15 cellular contexts compared by ENCODE assay signal in the genomic region with DNA sequence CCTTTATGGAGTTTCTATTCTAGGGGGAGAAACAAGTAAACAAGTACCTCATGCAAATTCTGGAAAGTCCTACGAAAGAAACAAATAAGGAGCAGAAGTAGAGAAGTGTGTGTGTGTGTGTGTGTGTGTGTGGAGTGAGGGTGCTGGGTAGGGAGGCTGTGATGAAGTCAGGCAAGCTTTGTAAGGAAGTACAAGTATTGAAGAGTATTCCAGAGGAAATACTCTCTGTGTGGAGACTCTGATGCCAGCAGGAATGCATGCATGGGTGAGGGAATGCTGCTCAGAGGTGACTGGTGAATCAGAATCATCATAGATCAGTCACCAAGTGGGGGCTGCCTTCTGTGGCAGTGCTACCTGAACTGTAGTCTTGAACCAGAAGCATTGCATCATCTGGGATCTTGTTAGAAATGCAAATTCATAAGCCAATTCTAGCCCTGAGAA. TPM values are rescaled to one million over a fixed set of nuclear protein-coding genes. Genes with fewer than 3 reads are reported as not detected.
A peak's percentile ranks its signal among the peaks of the same experiment; 100 is the strongest.
DNase-seq lines count a peak whose midpoint lies in the region; TF ChIP-seq lines count a peak whose summit lies in the region.
"Had no signal": no experiment of that assay in that cellular context is flagged by ENCODE, and none has a peak within 500 bp of the region (broad histone marks: within the 10 kb centered on the region; RNA-seq: fewer than 3 reads in every experiment).

No MANE protein-coding gene starts in this region.

- in situ Hi-C loops in GM23248 (cut with MboI): no loop called here

- CTCF ChIA-PET in Calu3 (lab: Charles Lee): interaction anchor here (0.7 to 2.7 kb wide), 6 partner anchors 17 to 27 kb away, joined by 3 to 14 read pairs (median 6); no protein-coding TSS in a partner anchor

- peak overlapping the region; percentile 5 for H3K4me3 Mint-ChIP-seq in Calu3 (ENCODE audit: low read depth, unreplicated experiment)
- H3K4me3 Mint-ChIP-seq: activated T-cell treated with anti-CD3 and anti-CD28 coated beads, Interleukin-2, amount 50 U/mL, for 24 hours had no signal

- no peak overlapping the region for H3K4me3 ChIP-seq in GM23248
- H3K4me3 ChIP-seq: pancreas had no signal

- H3K9me3 Mint-ChIP-seq in Calu3 (ENCODE audit: low read depth, unreplicated experiment): peaks cover 12% of the 10 kb centered on the region

- H3K27me3 Mint-ChIP-seq in Calu3 (ENCODE audit: unreplicated experiment): no peaks in the 10 kb centered on the region

- peaks cover 12% of the 10 kb centered on the region for H3K36me3 Mint-ChIP-seq in Calu3 (ENCODE audit: insufficient read depth, unreplicated experiment)

- WGBS in GM23248 (ENCODE audit: low coverage in 1 of 2, low lambda C conversion rate in 2 of 2, missing lambda C conversion rate in 2 of 2), 2 experiments: 47 to 62% methylated on average over 1 of the region's 1 CpG

- no peak for TF ChIP-seq CTCF in Calu3 (IDR thresholded peaks at IDR 0.05; ENCODE audit: unreplicated experiment)

- H3F3A ChIP-seq in GM23248 (ENCODE audit: insufficient read depth): no peaks in the 10 kb centered on the region

- H3K4me1 Mint-ChIP-seq in Calu3 (ENCODE audit: low read depth, unreplicated experiment): peaks cover 42% of the 10 kb centered on the region

- H3K9me3 ChIP-seq in GM23248 (ENCODE audit: low read depth): no peaks in the 10 kb centered on the region
- H3K9me3 ChIP-seq: pancreas had no signal

- BruUV-seq in Calu3 (replicated peaks; lab: Mats Ljungman, UMichigan): no TSS peak

- H3K27me3 ChIP-seq in GM23248 (replicated peaks; ENCODE audit: insufficient read depth): no peaks in the 10 kb centered on the region
- H3K27me3 ChIP-seq: pancreas had no signal

- H3K36me3 ChIP-seq in GM23248 (ENCODE audit: low read depth): no peaks in the 10 kb centered on the region
- H3K36me3 ChIP-seq: pancreas had no signal

- no peak overlapping the region for H3K9ac ChIP-seq in GM23248

- intact Hi-C loops in Calu3 (cut with micrococcal nuclease; ENCODE audit: unreplicated experiment): loop anchor here (1.0 kb wide), 1 partner anchor 26 kb away; no protein-coding TSS in a partner anchor

- H3K79me2 ChIP-seq in GM23248 (ENCODE audit: insufficient read depth): no peaks in the 10 kb centered on the region

- no peaks in the 10 kb centered on the region for H4K20me1 ChIP-seq in GM23248 (ENCODE audit: insufficient read depth)

- no peaks in the 10 kb centered on the region for H3K9me2 ChIP-seq in GM23248 (ENCODE audit: insufficient read depth)

- DNase-seq in Calu3: peak; percentile 60
- peak; percentile 28 for DNase-seq in GM23248
- peak; percentile 37 for DNase-seq in SW480 (ENCODE audit: low spot score)
- DNase-seq in islet precursor cell: peak; percentile 82
- no peak for DNase-seq in pons (ENCODE audit: low spot score)
- DNase-seq in NCI-H2029 treated with DMSO at 0.1 percent for 48 hours (lab: John Stamatoyannopoulos, UW): no peak
- DNase-seq in NCI-H748 (lab: John Stamatoyannopoulos, UW; ENCODE audit: unreplicated experiment): no peak
- no peak for DNase-seq in NCI-H2227 treated with DMSO at 0.1 percent for 48 hours (lab: John Stamatoyannopoulos, UW)
- DNase-seq: activated T-cell treated with anti-CD3 and anti-CD28 coated beads, Interleukin-2, amount 50 U/mL, for 24 hours; central memory CD4-positive, alpha-beta T cell; NCI-H1930; OCI-M1; pancreas; stimulated activated CD4-positive, alpha-beta T cell treated with anti-CD3 and anti-CD28 coated beads, Interleukin-2, amount 100 ng/mL, for 24 hours; stimulated activated naive CD4-positive, alpha-beta T cell treated with Interleukin-2 at 50 U/mL for 16 hours had no signal

- H3K4me2 ChIP-seq in GM23248 (ENCODE audit: unreplicated experiment): no peak overlapping the region

- no peak overlapping the region for H2AFZ ChIP-seq in GM23248

- no peak overlapping the region for H3K27ac ChIP-seq in GM23248
- H3K27ac ChIP-seq: pancreas had no signal

- H3K27ac Mint-ChIP-seq in Calu3 (ENCODE audit: unreplicated experiment): peak overlapping the region; percentile 89
- H3K27ac Mint-ChIP-seq: activated T-cell treated with anti-CD3 and anti-CD28 coated beads, Interleukin-2, amount 50 U/mL, for 24 hours had no signal

- H3K4me1 ChIP-seq in GM23248 (ENCODE audit: insufficient read depth): no peaks in the 10 kb centered on the region; the same call in 1 of the 2 replicates
- H3K4me1 ChIP-seq: pancreas had no signal

RNA-seq across cellular contexts. Expression of gene SLC4A3, which starts 34.5 kb away (rescaled TPM):
- total RNA-seq in Calu3 (2022): 14.9 and 20.2 TPM in 2 replicates
- total RNA-seq in GM23248 (2014; rRNA removed; shearing (Covaris generic)): 0.54 and 1.6 TPM in 2 replicates
- polyA plus RNA-seq in GM23248 (2016; fragmentation: Nextera tagmentation; extraction: Ambion mirVana): 0.79 and 0.96 TPM in 2 replicates

Comparison
In these comparisons a context has a peak if more than half of its experiments do, and no peak if none do; other contexts are left out.
1. DNase-seq: peak in Calu3 (single experiment), GM23248 (single experiment), SW480 (single experiment) and islet precursor cell (single experiment); none in pons (single experiment), NCI-H2029 treated with DMSO at 0.1 percent for 48 hours (single experiment), NCI-H748 (single experiment) and NCI-H2227 treated with DMSO at 0.1 percent for 48 hours (single experiment).